19 cellular contexts compared by ENCODE assay signal in the genomic region with DNA sequence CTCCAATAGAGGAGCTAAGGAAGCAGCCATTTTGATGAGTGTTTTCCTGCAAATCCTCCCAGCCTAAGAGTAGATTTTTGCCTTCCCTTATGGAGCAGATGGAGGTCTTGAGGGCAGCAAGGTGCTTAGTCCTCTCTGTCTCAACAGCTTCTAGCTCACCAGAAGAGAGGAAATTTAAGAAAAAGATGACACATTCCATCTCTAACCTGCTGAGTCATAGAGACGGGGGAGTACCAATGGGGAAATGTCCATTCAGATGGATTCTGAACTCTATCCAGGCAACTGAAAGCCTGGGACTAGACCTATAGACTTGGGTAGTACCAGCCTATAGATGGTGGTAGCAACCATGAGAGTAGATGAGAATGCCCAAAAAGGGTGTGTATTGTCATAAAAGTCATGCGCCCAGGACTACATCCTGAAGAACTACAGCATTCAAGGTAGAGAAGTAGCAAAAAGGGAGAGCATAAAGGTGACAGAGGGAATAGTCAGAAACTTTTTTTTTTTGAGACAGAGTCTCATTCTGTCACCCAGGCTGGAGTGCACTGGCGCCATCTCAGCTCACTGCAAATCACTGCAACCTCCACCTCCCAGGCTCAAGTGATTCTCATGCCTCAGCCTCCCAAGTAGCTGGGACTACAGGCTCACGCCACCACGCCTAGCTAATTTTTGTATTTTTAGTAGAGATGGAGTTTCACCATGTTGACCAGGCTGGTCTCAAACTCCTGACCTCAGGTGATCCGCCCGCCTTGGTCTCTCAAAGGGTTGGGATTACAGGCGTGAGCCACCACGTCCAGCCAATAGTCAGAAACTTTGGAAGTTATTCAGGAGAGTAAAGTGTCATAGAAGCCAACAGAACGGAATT. TPM values are rescaled to one million over a fixed set of nuclear protein-coding genes. Genes with fewer than 3 reads are reported as not detected.
DNase-seq lines count a peak whose midpoint lies in the region; ATAC-seq, FAIRE-seq and TF ChIP-seq lines count a peak whose summit lies in the region.
"Had no signal": no experiment of that assay in that cellular context is flagged by ENCODE, and none has a peak within 500 bp of the region (broad histone marks: within the 10 kb centered on the region; RNA-seq: fewer than 3 reads in every experiment).

No MANE protein-coding gene starts in this region.

- H3K9me3 ChIP-seq in mucosa of descending colon: no peaks in the 10 kb centered on the region
- H3K9me3 ChIP-seq: neutrophil had no signal

- no peak for FAIRE-seq in bronchial epithelial cell (lab: Jason Lieb, UNC)
- FAIRE-seq: islet of Langerhans had no signal

- TF ChIP-seq CTCF in NB4 (IDR thresholded peaks at IDR 0.05; ENCODE audit: low read depth, low read length): no peak
- no peak for TF ChIP-seq CTCF in bronchial epithelial cell (IDR thresholded peaks at IDR 0.05; ENCODE audit: insufficient read depth, low read length, severe bottlenecking)
- TF ChIP-seq CTCF in mucosa of descending colon (IDR thresholded peaks at IDR 0.05): no peak

- peak; percentile 52 for ATAC-seq in mucosa of descending colon
- ATAC-seq: stimulated activated effector memory CD8-positive, alpha-beta T cell treated with anti-CD3 and anti-CD28 coated beads, Interleukin-12 subunit alpha, Interleukin-12 subunit beta, amount 100 ng/mL, for 72 hours had no signal

- H3K4me3 ChIP-seq in NB4 (ENCODE audit: low read depth, low read length) (no peak overlapping the region), bronchial epithelial cell (ENCODE audit: low read depth, low read length) (no peak overlapping the region), mucosa of descending colon (no peak overlapping the region)

- H3K27me3 ChIP-seq in bronchial epithelial cell (ENCODE audit: control insufficient read depth, insufficient read depth, low read length): no peaks in the 10 kb centered on the region
- H3K27me3 ChIP-seq: neutrophil had no signal

- no peak for TF ChIP-seq POLR2A in NB4 (IDR thresholded peaks at IDR 0.05; ENCODE audit: extremely low read depth, insufficient read length)

- peaks cover 12% of the 10 kb centered on the region for H3K4me1 ChIP-seq in mucosa of descending colon (ENCODE audit: low read depth)

- H3K36me3 ChIP-seq in bronchial epithelial cell (ENCODE audit: control insufficient read depth, insufficient read depth, low read length) (peaks cover 3% of the 10 kb centered on the region), mucosa of descending colon (ENCODE audit: low read depth) (no peaks in the 10 kb centered on the region)
- H3K36me3 ChIP-seq: neutrophil had no signal

- intact Hi-C loops in mucosa of descending colon (cut with DNase I, micrococcal nuclease): no loop called here

- DNase-seq in EH (ENCODE audit: low read depth) (peak; percentile 59), NB4 (ENCODE audit: low read depth) (peak; percentile 51), bronchial epithelial cell (ENCODE audit: low read depth) (peak; percentile 59), mucosa of descending colon (no peak), pons (ENCODE audit: low spot score) (no peak), SIG-M5 (lab: John Stamatoyannopoulos, UW) (no peak)
- no peak for DNase-seq in stimulated activated CD4-positive, alpha-beta T cell treated with anti-CD3 and anti-CD28 coated beads, Interleukin-2, amount 100 ng/mL, for 48 hours
- DNase-seq in activated effector memory CD4-positive, alpha-beta T cell treated with Interleukin-2 at 50 U/mL for 16 hours: no peak
- DNase-seq: activated CD4-positive, CD25-positive, alpha-beta regulatory T cell treated with anti-CD3 and anti-CD28 coated beads, Interleukin-2, amount 50 U/mL, for 72 hours; activated naive CD4-positive, alpha-beta T cell; C1 segment of cervical spinal cord; DND-41; H7; NCI-H1436; NCI-H446 treated with DMSO at 0.1 percent for 48 hours; T-helper 1 cell had no signal

RNA-seq across cellular contexts. Expression of a gene that starts 10.7 kb away (rescaled TPM):
- total RNA-seq in bronchial epithelial cell: 16.8 and 19.6 TPM in 2 replicates
- total RNA-seq in mucosa of descending colon: 10 to 100 TPM; 32.9 to 35.5 (median 35.1) TPM

RNA-seq across cellular contexts. Expression of a gene that starts 41.0 kb away (rescaled TPM):
- total RNA-seq in bronchial epithelial cell (1,896 and 1,988 TPM in 2 replicates), mucosa of descending colon (100 to 1,000 TPM; 729 to 882 (median 820) TPM)

RNA-seq across cellular contexts. Expression of a gene that starts 45.6 kb away (rescaled TPM):
- total RNA-seq in bronchial epithelial cell: 54.2 and 66.1 TPM in 2 replicates
- total RNA-seq in mucosa of descending colon: 10 to 100 TPM; 38.9 to 53.2 (median 39.6) TPM

RNA-seq across cellular contexts. Expression of a gene that starts 58.4 kb away (rescaled TPM):
- total RNA-seq in bronchial epithelial cell (41.9 and 42.6 TPM in 2 replicates), mucosa of descending colon (10 to 100 TPM; 49.9 to 89.0 (median 88.0) TPM)

Comparison
In these comparisons a context has a peak if more than half of its experiments do, and no peak if none do; other contexts are left out.
1. DNase-seq: peak in EH (single experiment), NB4 (single experiment) and bronchial epithelial cell (single experiment); none in mucosa of descending colon (0 of 3), stimulated activated CD4-positive, alpha-beta T cell treated with anti-CD3 and anti-CD28 coated beads, Interleukin-2, amount 100 ng/mL, for 48 hours (0 of 2), pons (single experiment), SIG-M5 (single experiment) and activated effector memory CD4-positive, alpha-beta T cell treated with Interleukin-2 at 50 U/mL for 16 hours (single experiment).